In genomic region chr7:106978425-106979386, GRCh38 we compare ENCODE assay signal across 1 cellular context.
TF ChIP-seq lines count a peak whose summit lies in the region.

No MANE protein-coding gene starts in this region.

TF ChIP-seq in GM12878, 131 proteins besides CTCF, POLR2A, EP300 and RAD21 (continued from another document):
- no peak for TF ChIP-seq RAD51 (IDR thresholded peaks at IDR 0.05)
- no peak for TF ChIP-seq ETV6 (conservative IDR thresholded peaks at IDR 0.05 in 1 of 2, IDR thresholded peaks at IDR 0.05 in 1 of 2; ENCODE audit: borderline replicate concordance in 1 of 2, low read depth in 1 of 2)
